ENCODE assay signal across 10 cellular contexts in genomic region chr16:22356930-22357634, GRCh38.
A peak's percentile ranks its signal among the peaks of the same experiment; 100 is the strongest.
DNase-seq lines count a peak whose midpoint lies in the region; ATAC-seq lines count a peak whose summit lies in the region.
"Had no signal": no experiment of that assay in that cellular context is flagged by ENCODE, and none has a peak within 500 bp of the region (broad histone marks: within the 10 kb centered on the region; RNA-seq: fewer than 3 reads in every experiment).

No MANE protein-coding gene starts in this region.

- H3K27me3 ChIP-seq in BLaER1, result no peaks in the 10 kb centered on the region

- peak overlapping the region; percentile 71 for H3K27ac ChIP-seq in BLaER1

- H3K4me3 ChIP-seq in BLaER1, result no peak overlapping the region

- peak overlapping the region; percentile 59 for H3K4me2 ChIP-seq in BLaER1

- 0 out of 2 replicates have a peak, but pooled peaks cover under 1% of the 10 kb centered on the region for H3K9me3 ChIP-seq in BLaER1

- ATAC-seq in GM19324 (IDR thresholded peaks at IDR 0.05; ENCODE audit: low FRiP score, unreplicated experiment) (peak; percentile 12), HG03432 (IDR thresholded peaks at IDR 0.05; ENCODE audit: unreplicated experiment) (peak; percentile 27)

- peaks cover 38% of the 10 kb centered on the region for H3K36me3 ChIP-seq in BLaER1

- peaks cover 22% of the 10 kb centered on the region for H3K4me1 ChIP-seq in BLaER1

- DNase-seq in brain pericyte (ENCODE audit: low read depth, low spot score), result peak; percentile 26
- no peak for DNase-seq in NCI-H446 (lab: John Stamatoyannopoulos, UW)
- no peak for DNase-seq in dedifferentiated amniotic fluid mesenchymal stem cell (ENCODE audit: extremely low spot score)
- DNase-seq in cortex of kidney (lab: John Stamatoyannopoulos, UW), result no peak
- no peak for DNase-seq in NCI-H2029 treated with DMSO at 0.1 percent for 48 hours (lab: John Stamatoyannopoulos, UW)
- DNase-seq: activated effector memory CD4-positive, alpha-beta T cell treated with Interleukin-2 at 50 U/mL for 16 hours; Right ventricle myocardium superior had no signal

- H4K20me1 ChIP-seq in BLaER1, result no peaks in the 10 kb centered on the region

- no peak overlapping the region for H3K9ac ChIP-seq in BLaER1
